In the genomic region with DNA sequence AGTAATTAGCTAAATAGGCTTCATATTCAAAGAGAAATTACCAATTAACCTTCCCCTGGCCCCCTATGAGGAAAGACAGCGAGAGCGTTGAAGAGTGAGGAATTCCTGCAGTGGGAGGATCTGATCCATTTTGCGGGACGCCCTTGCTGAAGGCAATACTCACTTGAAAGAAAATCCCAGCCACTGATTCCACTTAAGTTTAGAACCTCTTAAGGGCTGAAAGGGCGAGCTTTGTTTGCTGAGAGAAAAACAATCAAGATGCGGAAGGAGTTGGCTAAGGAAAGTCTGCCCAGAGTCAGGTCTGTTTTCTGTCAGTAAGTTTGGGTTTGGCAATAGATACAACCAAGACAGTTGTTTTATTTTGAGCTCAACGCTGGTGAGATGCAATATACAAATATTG, we compare ENCODE assay signal across 26 cellular contexts.
DNase-seq lines count a peak whose midpoint lies in the region; ATAC-seq and TF ChIP-seq lines count a peak whose summit lies in the region.
"Had no signal": no experiment of that assay in that cellular context is flagged by ENCODE, and none has a peak within 500 bp of the region (broad histone marks: within the 10 kb centered on the region; RNA-seq: fewer than 3 reads in every experiment).

No MANE protein-coding gene starts in this region.

- no peaks in the 10 kb centered on the region for H3F3A ChIP-seq in GM23338 (replicated peaks; ENCODE audit: low read depth)

- no peak overlapping the region for H3K27ac Mint-ChIP-seq in GM23338
- H3K27ac Mint-ChIP-seq: activated naive CD8-positive, alpha-beta T cell treated with anti-CD3 and anti-CD28 coated beads, Interleukin-2, amount 10 ng/mL, durations not matched to agents 7 days and 5 days; CD4-positive, alpha-beta T cell; dendritic cell treated with granulocyte-macrophage colony-stimulating factor and Interleukin-4, amounts not matched to agents 40 ng/mL and 50 ng/mL, for 4 days; IgD-negative memory B cell; naive B cell had no signal

- H3K4me3 Mint-ChIP-seq in GM23338: no peak overlapping the region
- H3K4me3 Mint-ChIP-seq: activated naive CD8-positive, alpha-beta T cell treated with anti-CD3 and anti-CD28 coated beads, Interleukin-2, amount 10 ng/mL, durations not matched to agents 7 days and 5 days; CD4-positive, alpha-beta T cell; dendritic cell treated with granulocyte-macrophage colony-stimulating factor and Interleukin-4, amounts not matched to agents 40 ng/mL and 50 ng/mL, for 4 days; IgD-negative memory B cell; naive B cell had no signal

- intact Hi-C loops in heart right ventricle (cut with DNase I): no loop called here
- intact Hi-C loops in mucosa of descending colon (cut with DNase I, micrococcal nuclease): no loop called here
- intact Hi-C loops in adrenal gland (cut with DNase I): no loop called here

- H3K27me3 ChIP-seq in GM23338 (ENCODE audit: insufficient read depth): no peaks in the 10 kb centered on the region
- H3K27me3 ChIP-seq in heart right ventricle: no peaks in the 10 kb centered on the region
- H3K27me3 ChIP-seq in mesenchymal stem cell (ENCODE audit: control insufficient read depth in 1 of 2, insufficient read depth in 1 of 2, low read length in 2 of 2): no peaks in the 10 kb centered on the region
- no peaks in the 10 kb centered on the region for H3K27me3 ChIP-seq in adrenal gland
- H3K27me3 ChIP-seq: gastroesophageal sphincter, pancreas, sigmoid colon, tibial artery had no signal

- H2AFZ ChIP-seq in GM23338: no peak overlapping the region
- no peak overlapping the region for H2AFZ ChIP-seq in mesenchymal stem cell (ENCODE audit: low read depth, low read length)

- H2BK12ac ChIP-seq in mesenchymal stem cell (ENCODE audit: low read length in 2 of 2): no peak overlapping the region

- no peak overlapping the region for H3K14ac ChIP-seq in mesenchymal stem cell (ENCODE audit: low read length in 2 of 2)

- no peak overlapping the region for H3K18ac ChIP-seq in mesenchymal stem cell (ENCODE audit: low read depth in 1 of 2, low read length in 2 of 2)

- no peak overlapping the region; the same call in 1 of the 2 replicates for H3K27ac ChIP-seq in GM23338 (ENCODE audit: low read depth)
- peak overlapping the region in 4 of 10 donors; percentile 13 to 35 (median 17) for H3K27ac ChIP-seq in heart right ventricle
- H3K27ac ChIP-seq in mesenchymal stem cell (ENCODE audit: low read length, poor library complexity, severe bottlenecking): no peak overlapping the region
- H3K27ac ChIP-seq in adrenal gland: no peak overlapping the region
- H3K27ac ChIP-seq: gastroesophageal sphincter, HL-60, pancreas, sigmoid colon, tibial artery had no signal

- no peak overlapping the region for H4K91ac ChIP-seq in mesenchymal stem cell (ENCODE audit: low read length)

- peaks cover 3% of the 10 kb centered on the region for H3K27me3 Mint-ChIP-seq in GM23338 (ENCODE audit: insufficient read depth, low read depth, poor library complexity)
- H3K27me3 Mint-ChIP-seq: dendritic cell treated with granulocyte-macrophage colony-stimulating factor and Interleukin-4, amounts not matched to agents 40 ng/mL and 50 ng/mL, for 4 days had no signal

- H3K4me1 ChIP-seq in GM23338 (ENCODE audit: insufficient read depth) (no peaks in the 10 kb centered on the region), heart right ventricle (peaks cover 0 to 13% (median 4%) of the 10 kb centered on the region in 9 donors), mesenchymal stem cell (ENCODE audit: control insufficient read depth, insufficient read depth, low read depth, low read length) (no peaks in the 10 kb centered on the region), mucosa of descending colon (ENCODE audit: low read depth) (no peaks in the 10 kb centered on the region), adrenal gland (replicated peaks in 1 of 2) (no peaks in the 10 kb centered on the region)
- H3K4me1 ChIP-seq: gastroesophageal sphincter, pancreas had no signal

- H3K79me1 ChIP-seq in mesenchymal stem cell (replicated peaks; ENCODE audit: low read length, poor library complexity, severe bottlenecking): no peaks in the 10 kb centered on the region

- no peak overlapping the region for H3K9ac ChIP-seq in mesenchymal stem cell (ENCODE audit: low read length)

- no peaks in the 10 kb centered on the region for H3K79me2 ChIP-seq in GM23338 (replicated peaks; ENCODE audit: insufficient read depth)

- no peak overlapping the region for H2BK15ac ChIP-seq in mesenchymal stem cell (ENCODE audit: low read depth, poor library complexity, severe bottlenecking)

- H3K4ac ChIP-seq in mesenchymal stem cell (ENCODE audit: low read depth in 1 of 2, low read length in 2 of 2): no peak overlapping the region

- no peak overlapping the region for H4K8ac ChIP-seq in mesenchymal stem cell (ENCODE audit: low read length)

- ATAC-seq in GM23338 (peak; percentile 80), heart right ventricle (peak in 4 of 8 donors; percentile 17 to 47 (median 45)), mucosa of descending colon (no peak)
- ATAC-seq: gastroesophageal sphincter, pancreas had no signal

- 37 to 43% methylated on average over 7 of the region's 7 CpGs for WGBS in heart right ventricle, 2 donors
- 4% methylated on average over 7 of the region's 7 CpGs for WGBS in mesenchymal stem cell
- 66 to 78% (median 74%) methylated on average over 7 of the region's 7 CpGs for WGBS in adrenal gland, 4 donors

- H3K36me3 ChIP-seq in GM23338 (ENCODE audit: insufficient read depth): no peaks in the 10 kb centered on the region
- H3K36me3 ChIP-seq in heart right ventricle: no peaks in the 10 kb centered on the region
- H3K36me3 ChIP-seq in mesenchymal stem cell (ENCODE audit: control insufficient read depth in 1 of 2, insufficient read depth in 2 of 2, low read depth in 1 of 2, low read length in 2 of 2): no peaks in the 10 kb centered on the region
- no peaks in the 10 kb centered on the region for H3K36me3 ChIP-seq in mucosa of descending colon (ENCODE audit: low read depth)
- H3K36me3 ChIP-seq in adrenal gland (replicated peaks in 1 of 2): no peaks in the 10 kb centered on the region
- H3K36me3 ChIP-seq: gastroesophageal sphincter, HAP-1, pancreas, sigmoid colon, tibial artery had no signal

- no peak for TF ChIP-seq CTCF in GM23338 (conservative IDR thresholded peaks at IDR 0.05; ENCODE audit: low read depth in 2 of 2)
- TF ChIP-seq CTCF in heart right ventricle (IDR thresholded peaks at IDR 0.05): no peak
- TF ChIP-seq CTCF in mucosa of descending colon (IDR thresholded peaks at IDR 0.05): no peak
- TF ChIP-seq CTCF in adrenal gland (IDR thresholded peaks at IDR 0.05): no peak

- H2BK5ac ChIP-seq in mesenchymal stem cell (ENCODE audit: low read depth, low read length, poor library complexity, severe bottlenecking): no peak overlapping the region

- H3K4me3 ChIP-seq in GM23338 (no peak overlapping the region), heart right ventricle (peak overlapping the region in 6 of 10 donors; percentile 2 to 35 (median 30)), mesenchymal stem cell (ENCODE audit: insufficient read depth in 1 of 2, low read depth in 1 of 2, low read length in 2 of 2) (no peak overlapping the region), mucosa of descending colon (no peak overlapping the region), adrenal gland (no peak overlapping the region)
- H3K4me3 ChIP-seq: gastroesophageal sphincter, HAP-1, pancreas, sigmoid colon, tibial artery had no signal

- DNase-seq in GM23338 (ENCODE audit: low spot score) (peak; percentile 68), RPMI7951 (ENCODE audit: low read depth) (peak; percentile 12), heart right ventricle (no peak), mesenchymal stem cell (peak; percentile 72), mucosa of descending colon (no peak), NCI-H345 treated with DMSO at 0.1 percent for 48 hours (lab: John Stamatoyannopoulos, UW; ENCODE audit: unreplicated experiment) (no peak), adrenal gland (no peak)
- DNase-seq in stimulated activated naive CD4-positive, alpha-beta T cell treated with Interleukin-2 at 50 U/mL for 16 hours (lab: John Stamatoyannopoulos, UW): no peak
- DNase-seq: activated CD4-positive, CD25-positive, alpha-beta regulatory T cell treated with anti-CD3 and anti-CD28 coated beads, Interleukin-2, amount 50 U/mL, for 72 hours; activated naive CD8-positive, alpha-beta T cell treated with anti-CD3 and anti-CD28 coated beads, Interleukin-2, amount 10 ng/mL, durations not matched to agents 7 days and 5 days; CD4-positive, alpha-beta T cell; erythroblast; MM.1S; naive B cell; NCI-H1436 treated with DMSO at 0.1 percent for 48 hours; NCI-H2171 treated with DMSO at 0.1 percent for 48 hours; NCI-H748 treated with DMSO at 0.1 percent for 48 hours; pancreas; sigmoid colon; stimulated activated naive CD4-positive, alpha-beta T cell; tibial artery had no signal

- H3K9me3 ChIP-seq in heart right ventricle (no peaks in the 10 kb centered on the region), mesenchymal stem cell (ENCODE audit: control insufficient read depth, low read length) (no peaks in the 10 kb centered on the region), mucosa of descending colon (no peaks in the 10 kb centered on the region), adrenal gland (replicated peaks in 1 of 3) (no peaks in the 10 kb centered on the region)
- H3K9me3 ChIP-seq: gastroesophageal sphincter, HAP-1, pancreas, sigmoid colon, tibial artery had no signal

- H3K23ac ChIP-seq in mesenchymal stem cell (ENCODE audit: low read length in 2 of 2): no peak overlapping the region

- H3K36me3 Mint-ChIP-seq in GM23338 (ENCODE audit: low read depth): no peaks in the 10 kb centered on the region
- H3K36me3 Mint-ChIP-seq: activated naive CD8-positive, alpha-beta T cell treated with anti-CD3 and anti-CD28 coated beads, Interleukin-2, amount 10 ng/mL, durations not matched to agents 7 days and 5 days; IgD-negative memory B cell; naive B cell had no signal

- no peaks in the 10 kb centered on the region for H4K20me1 ChIP-seq in GM23338 (replicated peaks; ENCODE audit: insufficient read depth)

- H3K9me2 ChIP-seq in GM23338 (ENCODE audit: insufficient read depth): no peaks in the 10 kb centered on the region; the same call in 1 of the 2 replicates

- no peaks in the 10 kb centered on the region for H3K9me3 Mint-ChIP-seq in GM23338
- H3K9me3 Mint-ChIP-seq: activated naive CD8-positive, alpha-beta T cell treated with anti-CD3 and anti-CD28 coated beads, Interleukin-2, amount 10 ng/mL, durations not matched to agents 7 days and 5 days; CD4-positive, alpha-beta T cell; dendritic cell treated with granulocyte-macrophage colony-stimulating factor and Interleukin-4, amounts not matched to agents 40 ng/mL and 50 ng/mL, for 4 days had no signal

- TF ChIP-seq POLR2A in adrenal gland (IDR thresholded peaks at IDR 0.05): no peak

- H3K4me2 ChIP-seq in GM23338 (no peak overlapping the region), mesenchymal stem cell (ENCODE audit: low read length, poor library complexity, severe bottlenecking) (no peak overlapping the region)

- no peak overlapping the region for H2BK120ac ChIP-seq in mesenchymal stem cell (ENCODE audit: low read depth, low read length)

- no peak overlapping the region for H2AK5ac ChIP-seq in mesenchymal stem cell (ENCODE audit: low read length, severe bottlenecking)

- H3K4me1 Mint-ChIP-seq in GM23338: peaks cover 6% of the 10 kb centered on the region; the same call in 2 of the 3 replicates
- H3K4me1 Mint-ChIP-seq: activated naive CD8-positive, alpha-beta T cell treated with anti-CD3 and anti-CD28 coated beads, Interleukin-2, amount 10 ng/mL, durations not matched to agents 7 days and 5 days; IgD-negative memory B cell; naive B cell had no signal

Comparison
In these comparisons a context has a peak if more than half of its experiments do, and no peak if none do; other contexts are left out.
1. DNase-seq: peak in GM23338 (single experiment), RPMI7951 (single experiment) and mesenchymal stem cell (single experiment); none in heart right ventricle (0 of 2), mucosa of descending colon (0 of 3), NCI-H345 treated with DMSO at 0.1 percent for 48 hours (single experiment), adrenal gland (0 of 7) and stimulated activated naive CD4-positive, alpha-beta T cell treated with Interleukin-2 at 50 U/mL for 16 hours (single experiment).
2. H3K4me3 ChIP-seq: peak in heart right ventricle (6 of 10); none in GM23338 (single experiment), mesenchymal stem cell (0 of 2), mucosa of descending colon (single experiment) and adrenal gland (0 of 4).